Comparison of ENCODE assay signal across 15 cellular contexts in genomic region chr17:61248399-61248798, GRCh38.
DNase-seq lines count a peak whose midpoint lies in the region; ATAC-seq and TF ChIP-seq lines count a peak whose summit lies in the region.
"Had no signal": no experiment of that assay in that cellular context is flagged by ENCODE, and none has a peak within 500 bp of the region (broad histone marks: within the 10 kb centered on the region; RNA-seq: fewer than 3 reads in every experiment).

No MANE protein-coding gene starts in this region.

- peak overlapping the region; percentile 22 for H3K4me3 Mint-ChIP-seq in natural killer cell treated with Interleukin-12 subunit alpha and Interleukin-12 subunit beta and Interleukin-15 and Interleukin-18, amount 100 ng/mL, for 72 hours
- H3K4me3 Mint-ChIP-seq in CD4-positive, alpha-beta T cell: no peak overlapping the region
- H3K4me3 Mint-ChIP-seq in activated T-helper 17 cell treated with anti-CD3 and anti-CD28 coated beads, Interleukin-2, amount 50 U/mL, for 72 hours: no peak overlapping the region

- no peak overlapping the region for H3K9ac ChIP-seq in colonic mucosa (ENCODE audit: low read depth in 2 of 2, low read length in 2 of 2)

- no peaks in the 10 kb centered on the region for H3K36me3 ChIP-seq in colonic mucosa
- H3K36me3 ChIP-seq: prostate gland, upper lobe of left lung had no signal

- no peak for ATAC-seq in natural killer cell treated with Interleukin-12 subunit alpha and Interleukin-12 subunit beta and Interleukin-15 and Interleukin-18, amount 100 ng/mL, for 72 hours
- no peak for ATAC-seq in CD4-positive, alpha-beta T cell (ENCODE audit: poor library complexity)
- ATAC-seq in activated T-helper 17 cell treated with anti-CD3 and anti-CD28 coated beads, Interleukin-2, amount 50 U/mL, for 72 hours (replicated peaks): no peak
- no peak for ATAC-seq in HG03439 (IDR thresholded peaks at IDR 0.05; ENCODE audit: unreplicated experiment)
- ATAC-seq: activated CD4-positive, CD25-positive, alpha-beta regulatory T cell treated with anti-CD3 and anti-CD28 coated beads, Interleukin-2, amount 50 U/mL, for 24 hours had no signal

- intact Hi-C loops in colonic mucosa (cut with DNase I): no loop called here
- intact Hi-C loops in CD4-positive, alpha-beta T cell (cut with DNase I, micrococcal nuclease): no loop called here

- no peaks in the 10 kb centered on the region for H3K36me3 Mint-ChIP-seq in natural killer cell treated with Interleukin-12 subunit alpha and Interleukin-12 subunit beta and Interleukin-15 and Interleukin-18, amount 100 ng/mL, for 72 hours
- no peaks in the 10 kb centered on the region for H3K36me3 Mint-ChIP-seq in CD4-positive, alpha-beta T cell (ENCODE audit: low read depth)
- H3K36me3 Mint-ChIP-seq in activated T-helper 17 cell treated with anti-CD3 and anti-CD28 coated beads, Interleukin-2, amount 50 U/mL, for 72 hours (ENCODE audit: low read depth): no peaks in the 10 kb centered on the region

- peak overlapping the region; percentile 84 to 94 for H3K27ac Mint-ChIP-seq in natural killer cell treated with Interleukin-12 subunit alpha and Interleukin-12 subunit beta and Interleukin-15 and Interleukin-18, amount 100 ng/mL, for 72 hours
- no peak overlapping the region for H3K27ac Mint-ChIP-seq in CD4-positive, alpha-beta T cell
- no peak overlapping the region for H3K27ac Mint-ChIP-seq in activated T-helper 17 cell treated with anti-CD3 and anti-CD28 coated beads, Interleukin-2, amount 50 U/mL, for 72 hours

- POLR2A ChIA-PET in CD4-positive, alpha-beta T cell (lab: Charles Lee): no interaction called here

- no peak for TF ChIP-seq CTCF in colonic mucosa (IDR thresholded peaks at IDR 0.05)
- no peak for TF ChIP-seq CTCF in CD4-positive, alpha-beta T cell (IDR thresholded peaks at IDR 0.05)

- H3K4me1 ChIP-seq in colonic mucosa: no peaks in the 10 kb centered on the region
- H3K4me1 ChIP-seq: prostate gland had no signal

- H3K4me3 ChIP-seq in colonic mucosa: no peak overlapping the region
- H3K4me3 ChIP-seq: lung, prostate gland, upper lobe of left lung had no signal

- DNase-seq in ELR (ENCODE audit: low read depth): peak; percentile 58
- DNase-seq in NCI-H69 (lab: John Stamatoyannopoulos, UW): peak; percentile 73
- peak; percentile 71 for DNase-seq in colonic mucosa
- DNase-seq in natural killer cell treated with Interleukin-12 subunit alpha and Interleukin-12 subunit beta and Interleukin-15 and Interleukin-18, amount 100 ng/mL, for 72 hours (ENCODE audit: low spot score): no peak
- DNase-seq in CD4-positive, alpha-beta T cell: no peak
- DNase-seq in NAMALWA (ENCODE audit: low spot score): no peak
- DNase-seq: activated gamma-delta T cell treated with Interleukin-2 at 50 U/mL for 16 hours, foreskin melanocyte, NCI-H2029 treated with DMSO at 0.1 percent for 48 hours, upper lobe of left lung had no signal

- peaks cover 38% of the 10 kb centered on the region in 2 donors for H3K4me1 Mint-ChIP-seq in natural killer cell treated with Interleukin-12 subunit alpha and Interleukin-12 subunit beta and Interleukin-15 and Interleukin-18, amount 100 ng/mL, for 72 hours (ENCODE audit: low read depth in 2 of 2)
- no peaks in the 10 kb centered on the region for H3K4me1 Mint-ChIP-seq in CD4-positive, alpha-beta T cell (ENCODE audit: low read depth)
- H3K4me1 Mint-ChIP-seq in activated T-helper 17 cell treated with anti-CD3 and anti-CD28 coated beads, Interleukin-2, amount 50 U/mL, for 72 hours: no peaks in the 10 kb centered on the region

- H3K9me3 ChIP-seq in colonic mucosa: no peaks in the 10 kb centered on the region
- no peaks in the 10 kb centered on the region for H3K9me3 ChIP-seq in CD4-positive, alpha-beta T cell (ENCODE audit: control insufficient read depth, low read length)
- H3K9me3 ChIP-seq: prostate gland, upper lobe of left lung had no signal

- H3K27me3 ChIP-seq in colonic mucosa: no peaks in the 10 kb centered on the region
- no peaks in the 10 kb centered on the region for H3K27me3 ChIP-seq in CD4-positive, alpha-beta T cell (ENCODE audit: control insufficient read depth, insufficient read depth, low read length)
- H3K27me3 ChIP-seq: upper lobe of left lung had no signal

- no peaks in the 10 kb centered on the region for H3K27me3 Mint-ChIP-seq in natural killer cell treated with Interleukin-12 subunit alpha and Interleukin-12 subunit beta and Interleukin-15 and Interleukin-18, amount 100 ng/mL, for 72 hours
- H3K27me3 Mint-ChIP-seq in CD4-positive, alpha-beta T cell: no peaks in the 10 kb centered on the region
- H3K27me3 Mint-ChIP-seq in activated T-helper 17 cell treated with anti-CD3 and anti-CD28 coated beads, Interleukin-2, amount 50 U/mL, for 72 hours: no peaks in the 10 kb centered on the region

- CTCF ChIA-PET in CD4-positive, alpha-beta T cell (lab: Charles Lee): no interaction called here

- H3K27ac ChIP-seq in colonic mucosa: no peak overlapping the region
- no peak overlapping the region for H3K27ac ChIP-seq in CD4-positive, alpha-beta T cell (ENCODE audit: low read depth, low read length)
- H3K27ac ChIP-seq: prostate gland had no signal

- H3K9me3 Mint-ChIP-seq in natural killer cell treated with Interleukin-12 subunit alpha and Interleukin-12 subunit beta and Interleukin-15 and Interleukin-18, amount 100 ng/mL, for 72 hours: no peaks in the 10 kb centered on the region
- H3K9me3 Mint-ChIP-seq in CD4-positive, alpha-beta T cell: no peaks in the 10 kb centered on the region
- no peaks in the 10 kb centered on the region for H3K9me3 Mint-ChIP-seq in activated T-helper 17 cell treated with anti-CD3 and anti-CD28 coated beads, Interleukin-2, amount 50 U/mL, for 72 hours

Comparison
In these comparisons a context has a peak if more than half of its experiments do, and no peak if none do; other contexts are left out.
1. DNase-seq: peak in ELR (single experiment), NCI-H69 (single experiment) and colonic mucosa (single experiment); none in natural killer cell treated with Interleukin-12 subunit alpha and Interleukin-12 subunit beta and Interleukin-15 and Interleukin-18, amount 100 ng/mL, for 72 hours (single experiment), CD4-positive, alpha-beta T cell (0 of 10) and NAMALWA (single experiment).
2. H3K27ac Mint-ChIP-seq: peak in natural killer cell treated with Interleukin-12 subunit alpha and Interleukin-12 subunit beta and Interleukin-15 and Interleukin-18, amount 100 ng/mL, for 72 hours (2 of 2); none in CD4-positive, alpha-beta T cell (single experiment) and activated T-helper 17 cell treated with anti-CD3 and anti-CD28 coated beads, Interleukin-2, amount 50 U/mL, for 72 hours (single experiment).